In the genomic region with DNA sequence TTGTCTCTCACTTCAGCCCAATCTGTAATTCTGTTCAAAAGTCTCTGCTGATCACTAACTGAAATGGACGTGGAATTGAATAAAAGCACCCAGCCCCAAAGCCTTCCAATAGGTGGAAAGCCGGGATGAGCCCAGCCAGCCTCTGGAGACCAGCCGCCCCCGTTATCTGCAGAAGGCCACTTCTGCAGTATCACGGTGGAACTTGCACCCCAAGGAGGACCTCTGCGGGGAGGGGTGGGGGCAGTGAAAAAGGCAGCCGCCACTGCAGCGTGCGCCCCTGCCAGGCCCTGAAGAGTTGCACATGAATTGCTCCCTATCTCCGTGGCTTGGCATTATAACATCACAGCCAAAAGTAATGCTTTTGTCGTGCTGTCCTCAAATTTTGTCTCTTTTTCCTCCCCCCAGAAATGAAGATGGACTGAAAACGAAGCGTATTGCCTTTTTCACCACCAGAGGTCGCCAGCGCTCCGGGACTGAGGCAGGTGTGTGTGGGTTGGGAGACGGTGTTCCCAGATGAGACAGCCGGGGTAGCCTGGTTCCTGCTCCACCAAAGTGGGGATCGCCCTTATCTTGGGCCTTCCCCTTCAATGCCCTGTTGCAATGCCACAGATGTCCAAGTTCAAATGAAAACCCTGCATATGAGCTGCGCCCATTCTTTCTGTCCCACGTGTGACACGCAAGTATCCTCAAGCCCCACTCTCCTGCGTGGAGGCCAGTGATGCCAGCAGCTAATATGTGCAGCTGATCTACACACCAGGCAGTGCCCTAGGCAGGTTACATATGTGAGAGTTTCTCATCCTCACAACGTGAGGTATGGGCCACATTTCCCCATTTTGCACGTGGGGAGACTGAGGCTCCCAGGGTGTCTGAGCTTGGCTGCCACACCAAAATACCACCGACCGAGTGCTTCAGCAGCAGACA, we compare ENCODE assay signal across 8 cellular contexts.
A peak's percentile ranks its signal among the peaks of the same experiment; 100 is the strongest.
DNase-seq lines count a peak whose midpoint lies in the region; ATAC-seq and TF ChIP-seq lines count a peak whose summit lies in the region.

No MANE protein-coding gene starts in this region.

- peaks cover 9% of the 10 kb centered on the region for H3K9me3 Mint-ChIP-seq in WTC11

- in situ Hi-C loops in T47D (cut with HindIII; ENCODE audit: low pct_unique_long_range_greater_than_20kb, low sequenced_read_pairs): no loop called here

- peak; percentile 29 for DNase-seq in SKM-1 treated with dmso at 0.1 percent for 144 hours (lab: John Stamatoyannopoulos, UW; ENCODE audit: unreplicated experiment)
- DNase-seq in SKM-1 (lab: John Stamatoyannopoulos, UW; ENCODE audit: unreplicated experiment): no peak
- DNase-seq in NB4 (ENCODE audit: low read depth): peak; percentile 69
- peak; percentile 87 for DNase-seq in WTC11 (ENCODE audit: low spot score)
- DNase-seq in T47D (ENCODE audit: low read depth in 1 of 2, low spot score in 1 of 2): peak; percentile 76 to 79
- DNase-seq in islet precursor cell: peak; percentile 79
- peak; percentile 56 to 67 (median 60) for DNase-seq in stimulated activated CD4-positive, alpha-beta T cell treated with anti-CD3 and anti-CD28 coated beads, Interleukin-1b, Interleukin-23, amount 100 ng/mL, for 24 hours (ENCODE audit: low read depth in 4 of 4, low spot score in 1 of 4)

- no peaks in the 10 kb centered on the region; the same call in 1 of the 2 replicates for H3K27me3 Mint-ChIP-seq in WTC11 (ENCODE audit: low read depth)

- H3K4me3 ChIP-seq in NB4 (ENCODE audit: low read depth, low read length): no peak overlapping the region

- CTCF ChIA-PET in WTC11 (lab: Charles Lee): interaction anchor here (0.8 to 8.5 kb wide), 19 partner anchors 13 to 255 kb away, joined by 3 to 128 read pairs (median 4); a partner anchor contains a TSS

- peak; percentile 81 for ATAC-seq in WTC11
- ATAC-seq in HG03039 (IDR thresholded peaks at IDR 0.05; ENCODE audit: unreplicated experiment): no peak

- TF ChIP-seq CTCF in NB4 (IDR thresholded peaks at IDR 0.05; ENCODE audit: low read depth, low read length) (peak; percentile 95), WTC11 (IDR thresholded peaks at IDR 0.05) (peak; percentile 89)

- no peak overlapping the region for H3K27ac Mint-ChIP-seq in WTC11

- POLR2A ChIA-PET in WTC11 (lab: Charles Lee): no interaction called here

- peaks cover 10% of the 10 kb centered on the region for H3K36me3 Mint-ChIP-seq in WTC11

- peaks cover 53% of the 10 kb centered on the region for H3K4me1 Mint-ChIP-seq in WTC11

- TF ChIP-seq POLR2A in NB4 (IDR thresholded peaks at IDR 0.05; ENCODE audit: extremely low read depth, insufficient read length): no peak

- H3K4me3 Mint-ChIP-seq in WTC11: no peak overlapping the region

TF ChIP-seq in WTC11, 78 proteins besides CTCF, POLR2A, EP300 and RAD21:
- TF ChIP-seq ZBTB21 (CRISPR knock-in tag; IDR thresholded peaks at IDR 0.05; ENCODE audit: borderline replicate concordance) (0 out of 2 replicates have a peak, but pooled peaks have one; percentile 23), ETV6 (CRISPR knock-in tag; IDR thresholded peaks at IDR 0.05) (peak; percentile 36; the same call in 1 of the 2 replicates), TP53 (CRISPR knock-in tag; IDR thresholded peaks at IDR 0.05) (no peak)
